ENCODE assay signal across 1 cellular context in the genomic region with DNA sequence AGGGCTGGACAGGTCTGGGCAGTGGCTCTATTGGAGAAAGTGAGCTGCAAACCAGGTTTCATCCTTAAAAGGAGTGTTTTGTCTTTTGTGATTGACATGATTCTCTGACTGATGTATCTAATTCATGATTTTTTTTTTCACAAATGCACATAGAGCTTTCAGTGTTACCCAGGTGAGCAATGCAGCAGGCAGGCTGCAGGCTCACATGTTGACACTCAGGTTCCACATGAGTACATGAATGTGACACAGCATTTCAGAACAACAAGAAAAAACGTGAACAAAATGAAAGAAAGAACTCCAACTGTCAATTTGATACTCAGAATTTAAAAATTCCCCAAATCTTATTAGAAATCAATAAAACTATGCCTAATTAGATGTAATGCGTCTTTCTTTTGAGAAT.
TF ChIP-seq lines count a peak whose summit lies in the region.

No MANE protein-coding gene starts in this region.

TF ChIP-seq in HepG2, 621 proteins besides CTCF, POLR2A, EP300 and RAD21 (continued from another document):
- TF ChIP-seq, protein P1, sequence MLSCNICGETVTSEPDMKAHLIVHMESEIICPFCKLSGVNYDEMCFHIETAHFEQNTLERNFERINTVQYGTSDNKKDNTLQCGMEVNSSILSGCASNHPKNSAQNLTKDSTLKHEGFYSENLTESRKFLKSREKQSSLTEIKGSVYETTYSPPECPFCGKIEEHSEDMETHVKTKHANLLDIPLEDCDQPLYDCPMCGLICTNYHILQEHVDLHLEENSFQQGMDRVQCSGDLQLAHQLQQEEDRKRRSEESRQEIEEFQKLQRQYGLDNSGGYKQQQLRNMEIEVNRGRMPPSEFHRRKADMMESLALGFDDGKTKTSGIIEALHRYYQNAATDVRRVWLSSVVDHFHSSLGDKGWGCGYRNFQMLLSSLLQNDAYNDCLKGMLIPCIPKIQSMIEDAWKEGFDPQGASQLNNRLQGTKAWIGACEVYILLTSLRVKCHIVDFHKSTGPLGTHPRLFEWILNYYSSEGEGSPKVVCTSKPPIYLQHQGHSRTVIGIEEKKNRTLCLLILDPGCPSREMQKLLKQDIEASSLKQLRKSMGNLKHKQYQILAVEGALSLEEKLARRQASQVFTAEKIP (CRISPR knock-in tag; IDR thresholded peaks at IDR 0.05; ENCODE audit: borderline replicate concordance), result no peak
- TF ChIP-seq ZNF260 (CRISPR knock-in tag; IDR thresholded peaks at IDR 0.05; ENCODE audit: borderline replicate concordance, low read depth) (no peak), HMGA1 (CRISPR knock-in tag; conservative IDR thresholded peaks at IDR 0.05) (no peak), ZMAT3 (CRISPR knock-in tag; conservative IDR thresholded peaks at IDR 0.05) (no peak), ZNF235 (CRISPR knock-in tag; IDR thresholded peaks at IDR 0.05; ENCODE audit: borderline replicate concordance) (no peak), MAZ (IDR thresholded peaks at IDR 0.05; ENCODE audit: borderline replicate concordance, low read depth, low read length) (no peak), MAZ (CRISPR knock-in tag; IDR thresholded peaks at IDR 0.05; ENCODE audit: low read depth) (no peak)
- TF ChIP-seq, protein P2, sequence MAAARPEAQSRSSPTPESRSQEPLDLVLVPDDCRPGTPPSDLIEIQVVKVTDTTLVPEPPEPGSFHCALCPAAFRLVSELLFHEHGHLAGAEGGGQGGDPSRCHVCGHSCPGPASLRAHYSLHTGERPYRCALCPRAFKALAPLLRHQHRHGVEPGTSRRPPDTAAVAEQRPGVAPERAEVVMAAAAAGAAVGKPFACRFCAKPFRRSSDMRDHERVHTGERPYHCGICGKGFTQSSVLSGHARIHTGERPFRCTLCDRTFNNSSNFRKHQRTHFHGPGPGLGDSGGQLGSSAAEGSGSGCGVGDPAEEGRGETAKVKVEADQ (CRISPR knock-in tag; IDR thresholded peaks at IDR 0.05; ENCODE audit: borderline replicate concordance), result no peak
